ENCODE assay signal across 17 cellular contexts in the genomic region with DNA sequence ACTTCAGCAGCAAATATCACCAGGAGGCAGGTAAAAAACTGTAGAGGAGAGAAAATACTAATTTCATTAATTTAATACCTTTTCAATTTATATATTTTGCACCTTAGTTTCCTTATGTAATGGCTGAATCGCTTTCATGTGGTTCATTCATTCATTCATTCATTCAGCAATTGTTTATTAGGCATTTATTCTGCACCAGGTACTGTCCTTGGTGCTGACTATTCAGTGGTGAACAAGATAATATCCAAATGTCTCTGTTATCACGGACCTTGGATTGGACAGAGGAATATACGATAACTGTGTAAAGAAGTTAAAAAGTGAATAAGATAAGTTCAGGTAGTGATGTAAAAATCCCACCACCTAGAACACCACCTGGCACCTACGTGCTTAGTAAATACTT. TPM values are rescaled to one million over a fixed set of nuclear protein-coding genes. Genes with fewer than 3 reads are reported as not detected.
DNase-seq lines count a peak whose midpoint lies in the region; ATAC-seq, FAIRE-seq and TF ChIP-seq lines count a peak whose summit lies in the region.
"Had no signal": no experiment of that assay in that cellular context is flagged by ENCODE, and none has a peak within 500 bp of the region (broad histone marks: within the 10 kb centered on the region; RNA-seq: fewer than 3 reads in every experiment).

No MANE protein-coding gene starts in this region.

- TF ChIP-seq CTCF in HEK293 (tag by site-specific recombination; IDR thresholded peaks at IDR 0.05) (no peak), GM12878 (IDR thresholded peaks at IDR 0.05 in 2 of 3, conservative IDR thresholded peaks at IDR 0.05 in 1 of 3; ENCODE audit: control insufficient read depth in 2 of 3, extremely low read depth in 1 of 3, insufficient read depth in 1 of 3, low read depth in 3 of 3, low read length in 3 of 3) (no peak)

- H3K4me3 Mint-ChIP-seq in CD8-positive, alpha-beta memory T cell = no peak overlapping the region
- H3K4me3 Mint-ChIP-seq in memory B cell = no peak overlapping the region

- H3K4me3 ChIP-seq in CD8-positive, alpha-beta memory T cell (ENCODE audit: low read length) = no peak overlapping the region
- H3K4me3 ChIP-seq in HEK293 (ENCODE audit: low read depth, low read length) (no peak overlapping the region), GM12878 (no peak overlapping the region)
- H3K4me3 ChIP-seq in effector memory CD4-positive, alpha-beta T cell (ENCODE audit: insufficient read depth, low read depth, low read length, poor library complexity, severe bottlenecking) = no peak overlapping the region

- no peaks in the 10 kb centered on the region for H3K79me2 ChIP-seq in GM12878 (ENCODE audit: control insufficient read depth, insufficient read depth, low read length)

- H4K20me1 ChIP-seq in GM12878 (ENCODE audit: control insufficient read depth, insufficient read depth) = no peaks in the 10 kb centered on the region

- no peaks in the 10 kb centered on the region for H3K9me3 Mint-ChIP-seq in CD8-positive, alpha-beta memory T cell
- H3K9me3 Mint-ChIP-seq in memory B cell = no peaks in the 10 kb centered on the region

- TF ChIP-seq POLR2A in GM12878 (IDR thresholded peaks at IDR 0.05; ENCODE audit: low read depth, low read length) = no peak

- no peaks in the 10 kb centered on the region for H3K27me3 Mint-ChIP-seq in CD8-positive, alpha-beta memory T cell
- H3K27me3 Mint-ChIP-seq in memory B cell = no peaks in the 10 kb centered on the region

- H3K4me2 ChIP-seq in GM12878 (ENCODE audit: control insufficient read depth, insufficient read depth) = no peak overlapping the region

- intact Hi-C loops in GM12878 (cut with micrococcal nuclease; ENCODE audit: unreplicated experiment) = no loop called here

- TF ChIP-seq EP300 in GM12878 (IDR thresholded peaks at IDR 0.05; ENCODE audit: borderline replicate concordance in 1 of 2, control insufficient read depth in 1 of 2, low read depth in 2 of 2, low read length in 2 of 2) = no peak

- no peaks in the 10 kb centered on the region for H3K36me3 ChIP-seq in CD8-positive, alpha-beta memory T cell (ENCODE audit: insufficient read depth, low read length)
- H3K36me3 ChIP-seq in HEK293 (ENCODE audit: control insufficient read depth in 2 of 2, insufficient read depth in 1 of 2, low read length in 2 of 2) (no peaks in the 10 kb centered on the region), GM12878 (ENCODE audit: control insufficient read depth in 2 of 2, insufficient read depth in 2 of 2, low read length in 1 of 2) (no peaks in the 10 kb centered on the region)
- no peaks in the 10 kb centered on the region for H3K36me3 ChIP-seq in effector memory CD4-positive, alpha-beta T cell (ENCODE audit: control insufficient read depth, insufficient read depth, low read length)

- no peak overlapping the region for H3K27ac ChIP-seq in CD8-positive, alpha-beta memory T cell (ENCODE audit: low read depth, low read length)
- H3K27ac ChIP-seq in HEK293 (ENCODE audit: extremely low read depth, low read depth, low read length) = no peak overlapping the region
- H3K27ac ChIP-seq in GM12878 (ENCODE audit: control insufficient read depth, insufficient read depth) = no peak overlapping the region
- no peak overlapping the region for H3K27ac ChIP-seq in effector memory CD4-positive, alpha-beta T cell (ENCODE audit: insufficient read depth, low read length, poor library complexity, severe bottlenecking)

- H3K36me3 Mint-ChIP-seq in CD8-positive, alpha-beta memory T cell = peaks cover 0 to 5% (median 3%) of the 10 kb centered on the region in 3 donors
- no peaks in the 10 kb centered on the region for H3K36me3 Mint-ChIP-seq in memory B cell

- POLR2A ChIA-PET in CD8-positive, alpha-beta memory T cell (lab: Charles Lee) = no interaction called here
- POLR2A ChIA-PET in HEK293 (lab: Yijun Ruan, JAX) = no interaction called here
- POLR2A ChIA-PET in GM12878 (lab: Charles Lee) = no interaction called here

- no peak for FAIRE-seq in GM12878 (lab: Jason Lieb, UNC)
- FAIRE-seq: HTR-8/SVneo, RCC 7860 had no signal

- ATAC-seq in GM12878 = no peak
- ATAC-seq in memory B cell (ENCODE audit: low read depth) = no peak

- no peak overlapping the region for H3K9ac ChIP-seq in GM12878 (ENCODE audit: control insufficient read depth, insufficient read depth, low read length)

- no peak for DNase-seq in CD8-positive, alpha-beta memory T cell
- DNase-seq in GM12878 (ENCODE audit: low read depth, low spot score) (no peak), memory B cell (ENCODE audit: low spot score in 2 of 2) (no peak), SHP77 (lab: John Stamatoyannopoulos, UW) (no peak), KBM-7 (no peak), NCI-H2196 (lab: John Stamatoyannopoulos, UW; ENCODE audit: unreplicated experiment) (no peak)
- DNase-seq in effector memory CD4-positive, alpha-beta T cell = no peak
- DNase-seq: DMS153, KG1, NCI-H1092 treated with DMSO at 0.1 percent for 48 hours, NCI-H1694, SIG-M5 had no signal

- no peaks in the 10 kb centered on the region for H3K9me3 ChIP-seq in CD8-positive, alpha-beta memory T cell (ENCODE audit: low read length)
- H3K9me3 ChIP-seq in HEK293 (ENCODE audit: control insufficient read depth, insufficient read depth, low read depth, low read length) (no peaks in the 10 kb centered on the region), GM12878 (replicated peaks; ENCODE audit: control insufficient read depth, insufficient read depth, low read length) (no peaks in the 10 kb centered on the region)
- no peaks in the 10 kb centered on the region for H3K9me3 ChIP-seq in effector memory CD4-positive, alpha-beta T cell (ENCODE audit: control insufficient read depth, low read length)

- SMC1A ChIA-PET in GM12878 (lab: Charles Lee; ENCODE audit: uncharacterized antibody, unreplicated experiment) = no interaction called here

- in situ Hi-C loops in GM12878 (cut with MboI) = no loop called here
- in situ Hi-C loops in KBM-7 (cut with MboI; ENCODE audit: low pct_unique_long_range_greater_than_20kb, low sequenced_read_pairs) = no loop called here

- RAD21 ChIA-PET in GM12878 (lab: Charles Lee; ENCODE audit: unreplicated experiment) = no interaction called here

- no peak overlapping the region for H2AFZ ChIP-seq in GM12878 (ENCODE audit: control insufficient read depth, low read depth, low read length)

- TF ChIP-seq RAD21 in GM12878 (IDR thresholded peaks at IDR 0.05; ENCODE audit: insufficient read depth, low read depth, low read length) = no peak

- peak overlapping the region in 6 of 8 donors; percentile 24 to 100 (median 48) for H3K27ac Mint-ChIP-seq in CD8-positive, alpha-beta memory T cell
- peak overlapping the region; percentile 14 for H3K27ac Mint-ChIP-seq in memory B cell

- CTCF ChIA-PET in CD8-positive, alpha-beta memory T cell (lab: Charles Lee) = no interaction called here
- CTCF ChIA-PET in HEK293 (lab: Yijun Ruan, JAX) (no interaction called here), GM12878 (lab: Yijun Ruan, JAX) (no interaction called here)

- H3K4me1 Mint-ChIP-seq in CD8-positive, alpha-beta memory T cell = peaks cover 41 to 47% (median 42%) of the 10 kb centered on the region in 3 donors
- peaks cover 5% of the 10 kb centered on the region for H3K4me1 Mint-ChIP-seq in memory B cell

- no TSS peak for BruUV-seq in GM12878 (replicated peaks; lab: Mats Ljungman, UMichigan)

- H3K4me1 ChIP-seq in CD8-positive, alpha-beta memory T cell (ENCODE audit: insufficient read depth, low read length) = peaks cover 37% of the 10 kb centered on the region
- no peaks in the 10 kb centered on the region for H3K4me1 ChIP-seq in HEK293 (ENCODE audit: control insufficient read depth, insufficient read depth, low read length)
- H3K4me1 ChIP-seq in GM12878 (ENCODE audit: control insufficient read depth, insufficient read depth, low read length) = no peaks in the 10 kb centered on the region
- peaks cover 20% of the 10 kb centered on the region for H3K4me1 ChIP-seq in effector memory CD4-positive, alpha-beta T cell (ENCODE audit: control insufficient read depth, insufficient read depth, low read length, poor library complexity, severe bottlenecking)

- H3K27me3 ChIP-seq in CD8-positive, alpha-beta memory T cell (ENCODE audit: insufficient read depth, low read length, poor library complexity, severe bottlenecking) = no peaks in the 10 kb centered on the region
- no peaks in the 10 kb centered on the region; a peak in 1 of 4 replicates for H3K27me3 ChIP-seq in GM12878 (replicated peaks in 1 of 2; ENCODE audit: control insufficient read depth in 2 of 2, insufficient read depth in 2 of 2, low read length in 1 of 2)
- H3K27me3 ChIP-seq in effector memory CD4-positive, alpha-beta T cell (replicated peaks; ENCODE audit: control insufficient read depth, insufficient read depth, low read length, poor library complexity, severe bottlenecking) = no peaks in the 10 kb centered on the region

- 25% methylated on average over 4 of the region's 4 CpGs for WGBS in GM12878 (ENCODE audit: insufficient coverage, insufficient replicate concordance, low lambda C conversion rate, missing lambda C conversion rate)

RNA-seq across cellular contexts. Expression of a gene that starts 28.8 kb away (rescaled TPM):
- total RNA-seq in CD8-positive, alpha-beta memory T cell = 1 to 10 TPM; 1.3 to 2.0 TPM
- 7.1 TPM for polyA plus RNA-seq in CD8-positive, alpha-beta memory T cell
- 1.0 TPM in 2 replicates for total RNA-seq in GM12878 (2013; cell fraction: nucleolus; rRNA removed)
- under 0.01 TPM in 1 of 2 replicates, not detected in the other for total RNA-seq in GM12878 (2014; rRNA removed)
- total RNA-seq in GM12878 (2014; rRNA removed; fragmentation: Illumina TruSeq; extraction: Trizol) = not detected in 2 replicates
- not detected in 2 replicates for total RNA-seq in GM12878 (2021)
- not detected for polyA plus RNA-seq in GM12878 (2011; ENCODE audit: low read depth)
- polyA plus RNA-seq in GM12878 (2011; rRNA removed) = 0.73 and 1.1 TPM in 2 replicates
- polyA plus RNA-seq in GM12878 (2011; cell fraction: cytosol; rRNA removed) = 0.27 and 0.34 TPM in 2 replicates
- 0.38 and 0.91 TPM in 2 replicates for polyA plus RNA-seq in GM12878 (2011; cell fraction: nucleus; rRNA removed)
- not detected in 2 replicates for polyA plus RNA-seq in GM12878 (2012)
- polyA plus RNA-seq in GM12878 (2014; fragmentation: Illumina TruSeq; extraction: Trizol) = not detected in 2 replicates
- not detected for polyA plus RNA-seq in GM12878 (2014; fragmentation: Nextera tagmentation; extraction: Ambion mirVana)
- polyA plus RNA-seq in GM12878 (2014; rRNA removed) = not detected in 2 replicates
- not detected for polyA plus RNA-seq in GM12878 (2016; fragmentation: Nextera tagmentation; extraction: Ambion mirVana)
- 0.46 and 0.66 TPM in 2 replicates for polyA minus RNA-seq in GM12878 (2011; rRNA and poly(A)+ RNA removed)
- polyA minus RNA-seq in GM12878 (2011; cell fraction: cytosol; rRNA and poly(A)+ RNA removed) = not detected in 2 replicates
- polyA minus RNA-seq in GM12878 (2011; cell fraction: nucleus; rRNA and poly(A)+ RNA removed) = 0.12 TPM in 1 of 2 replicates, not detected in the other

RNA-seq across cellular contexts. Expression of a gene that starts 30.9 kb away (rescaled TPM):
- not detected for total RNA-seq in CD8-positive, alpha-beta memory T cell
- not detected for polyA plus RNA-seq in CD8-positive, alpha-beta memory T cell
- total RNA-seq in GM12878 (2013; cell fraction: nucleolus; rRNA removed) = not detected in 2 replicates
- not detected in 2 replicates for total RNA-seq in GM12878 (2014; rRNA removed)
- not detected in 2 replicates for total RNA-seq in GM12878 (2014; rRNA removed; fragmentation: Illumina TruSeq; extraction: Trizol)
- not detected in 2 replicates for total RNA-seq in GM12878 (2021)
- polyA plus RNA-seq in GM12878 (2011; ENCODE audit: low read depth) = not detected
- not detected in 2 replicates for polyA plus RNA-seq in GM12878 (2011; rRNA removed)
- polyA plus RNA-seq in GM12878 (2011; cell fraction: cytosol; rRNA removed) = not detected in 2 replicates
- not detected in 2 replicates for polyA plus RNA-seq in GM12878 (2011; cell fraction: nucleus; rRNA removed)
- polyA plus RNA-seq in GM12878 (2012) = not detected in 2 replicates
- not detected in 2 replicates for polyA plus RNA-seq in GM12878 (2014; fragmentation: Illumina TruSeq; extraction: Trizol)
- not detected for polyA plus RNA-seq in GM12878 (2014; fragmentation: Nextera tagmentation; extraction: Ambion mirVana)
- not detected in 2 replicates for polyA plus RNA-seq in GM12878 (2014; rRNA removed)
- polyA plus RNA-seq in GM12878 (2016; fragmentation: Nextera tagmentation; extraction: Ambion mirVana) = not detected
- not detected in 2 replicates for polyA minus RNA-seq in GM12878 (2011; rRNA and poly(A)+ RNA removed)
- not detected in 2 replicates for polyA minus RNA-seq in GM12878 (2011; cell fraction: cytosol; rRNA and poly(A)+ RNA removed)
- polyA minus RNA-seq in GM12878 (2011; cell fraction: nucleus; rRNA and poly(A)+ RNA removed) = not detected in 2 replicates
- total RNA-seq: M059J had no signal
- polyA plus RNA-seq: BJ had no signal
